Comparison of ENCODE assay signal across 11 cellular contexts in the genomic region with DNA sequence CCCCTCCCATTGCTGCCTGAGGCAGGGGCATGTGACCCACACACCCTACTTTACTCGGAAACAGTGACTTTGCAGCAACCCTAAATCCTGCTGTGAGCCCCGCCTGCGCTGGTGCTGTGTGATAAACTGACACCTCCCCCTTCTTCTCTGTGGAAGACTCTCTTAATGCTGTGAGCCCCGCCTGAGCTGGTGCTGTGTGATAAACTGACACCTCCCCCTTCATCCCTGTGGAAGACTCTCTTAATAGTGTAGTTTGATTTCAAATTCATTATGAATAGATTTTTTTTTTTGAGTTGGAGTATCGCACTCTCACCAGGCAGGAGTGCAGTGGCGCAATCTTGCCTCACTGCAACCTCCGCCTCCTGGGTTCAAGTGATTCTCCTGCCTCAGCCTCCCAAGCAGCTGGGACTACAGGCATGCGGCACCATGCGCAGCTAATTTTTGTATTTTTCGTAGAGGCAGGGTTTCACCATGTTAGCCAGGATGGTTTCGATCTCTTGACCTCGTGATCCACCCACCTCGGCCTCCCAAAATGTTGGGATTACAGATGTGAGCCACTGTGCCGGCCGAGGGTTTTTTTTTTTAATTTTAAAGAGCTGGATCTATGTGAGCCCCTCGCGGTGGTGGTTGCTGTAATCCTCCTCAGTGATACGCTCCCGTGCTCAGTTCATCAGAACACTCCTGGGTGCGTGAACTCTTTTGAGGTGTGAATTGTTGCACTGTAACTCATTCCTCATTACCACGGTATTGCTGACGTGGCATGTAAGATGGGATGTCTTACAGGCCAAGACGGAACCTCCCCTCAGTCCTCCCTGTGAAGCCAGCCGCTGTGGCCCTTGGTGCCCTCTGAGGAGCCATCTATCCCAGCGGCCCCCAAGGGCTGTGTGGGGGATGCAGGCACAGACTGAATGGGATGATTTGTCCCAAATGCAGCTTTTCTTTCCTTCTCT.
DNase-seq lines count a peak whose midpoint lies in the region; ATAC-seq and TF ChIP-seq lines count a peak whose summit lies in the region.
"Had no signal": no experiment of that assay in that cellular context is flagged by ENCODE, and none has a peak within 500 bp of the region (broad histone marks: within the 10 kb centered on the region; RNA-seq: fewer than 3 reads in every experiment).

No MANE protein-coding gene starts in this region.

- H3K9ac ChIP-seq in OCI-LY3 (ENCODE audit: low read length), result no peak overlapping the region

- no peak for TF ChIP-seq CTCF in OCI-LY3 (IDR thresholded peaks at IDR 0.05; ENCODE audit: low read depth, low read length)
- no peak for TF ChIP-seq CTCF in neutrophil (IDR thresholded peaks at IDR 0.05)
- TF ChIP-seq CTCF in GM13976 (IDR thresholded peaks at IDR 0.05; ENCODE audit: borderline replicate concordance, control extremely low read depth, extremely low read depth, insufficient read depth, missing control alignments), result no peak

- peaks cover 17% of the 10 kb centered on the region for H3K4me1 ChIP-seq in CD4-positive, alpha-beta memory T cell (ENCODE audit: insufficient read depth, low read length)
- H3K4me1 ChIP-seq in OCI-LY3 (ENCODE audit: low read length) (peaks cover 50% of the 10 kb centered on the region), neutrophil (ENCODE audit: control insufficient read depth in 1 of 2, insufficient read depth in 1 of 2, low read depth in 1 of 2, low read length in 1 of 2) (peaks cover 36 to 39% of the 10 kb centered on the region in 2 experiments)

- H3K4me1 Mint-ChIP-seq in CD4-positive, alpha-beta memory T cell, result peaks cover 37 to 69% (median 50%) of the 10 kb centered on the region in 4 donors

- H3K4me3 Mint-ChIP-seq in CD4-positive, alpha-beta memory T cell, result peak overlapping the region in 5 of 8 donors; percentile 21 to 41 (median 33)

- POLR2A ChIA-PET in CD4-positive, alpha-beta memory T cell (lab: Charles Lee; ENCODE audit: partially characterized antibody), result no interaction called here

- no peaks in the 10 kb centered on the region for H3K27me3 ChIP-seq in CD4-positive, alpha-beta memory T cell (ENCODE audit: insufficient read depth, low read length)
- H3K27me3 ChIP-seq in OCI-LY3 (ENCODE audit: low read depth, low read length) (no peaks in the 10 kb centered on the region), neutrophil (no peaks in the 10 kb centered on the region)
- H3K27me3 ChIP-seq: adrenal gland, foreskin keratinocyte had no signal

- no peak overlapping the region for H3K4me3 ChIP-seq in CD4-positive, alpha-beta memory T cell (ENCODE audit: low read length in 2 of 2)
- H3K4me3 ChIP-seq in OCI-LY3 (ENCODE audit: low read length) (no peak overlapping the region), neutrophil (ENCODE audit: low read depth in 1 of 2, low read length in 1 of 2) (peak overlapping the region; percentile 35 to 53)
- H3K4me3 ChIP-seq: adrenal gland had no signal

- in situ Hi-C loops in GM13976 (cut with MboI; ENCODE audit: low sequenced_read_pairs, unreplicated experiment), result no loop called here

- H4K20me1 ChIP-seq in OCI-LY3 (ENCODE audit: insufficient read depth, low read length), result peaks cover 32% of the 10 kb centered on the region

- no peak for ATAC-seq in GM18870 (IDR thresholded peaks at IDR 0.05; ENCODE audit: unreplicated experiment)
- ATAC-seq: foreskin keratinocyte had no signal

- H3K4me2 ChIP-seq in OCI-LY3 (ENCODE audit: low read length), result peak overlapping the region; percentile 46

- no peaks in the 10 kb centered on the region for H3K27me3 Mint-ChIP-seq in CD4-positive, alpha-beta memory T cell

- H3K27ac ChIP-seq in CD4-positive, alpha-beta memory T cell (ENCODE audit: low read depth, low read length), result no peak overlapping the region
- H3K27ac ChIP-seq in OCI-LY3 (ENCODE audit: low read length) (no peak overlapping the region), neutrophil (peak overlapping the region; percentile 66)
- H3K27ac ChIP-seq: adrenal gland, foreskin keratinocyte had no signal

- H3K9me3 ChIP-seq in CD4-positive, alpha-beta memory T cell (ENCODE audit: control insufficient read depth in 1 of 2, low read length in 2 of 2), result no peaks in the 10 kb centered on the region
- H3K9me3 ChIP-seq in OCI-LY3 (ENCODE audit: insufficient read depth, low read length) (no peaks in the 10 kb centered on the region; the same call in 1 of the 2 replicates), neutrophil (no peaks in the 10 kb centered on the region)
- H3K9me3 ChIP-seq: adrenal gland had no signal

- DNase-seq in CD4-positive, alpha-beta memory T cell, result peak in 1 of 5 donors; percentile 2
- peak; percentile 34 for DNase-seq in activated naive CD4-positive, alpha-beta T cell treated with Interleukin-2 at 50 U/mL for 16 hours
- DNase-seq in DMS 273 treated with DMSO at 0.1 percent for 48 hours (lab: John Stamatoyannopoulos, UW), result no peak
- DNase-seq in amniotic stem cell (lab: John Stamatoyannopoulos, UW), result no peak
- DNase-seq in GM13976 (ENCODE audit: low spot score), result no peak
- DNase-seq: adrenal gland; foreskin keratinocyte; NK-92 treated with Interleukin-12 subunit alpha and Interleukin-12 subunit beta, amount 100 ng/mL, for 24 hours had no signal

- H3K36me3 ChIP-seq in CD4-positive, alpha-beta memory T cell (ENCODE audit: insufficient read depth, low read length), result no peaks in the 10 kb centered on the region
- no peaks in the 10 kb centered on the region for H3K36me3 ChIP-seq in OCI-LY3 (replicated peaks; ENCODE audit: low read depth, low read length)
- no peaks in the 10 kb centered on the region for H3K36me3 ChIP-seq in neutrophil
- H3K36me3 ChIP-seq: adrenal gland had no signal

- H3K9me3 Mint-ChIP-seq in CD4-positive, alpha-beta memory T cell, result no peaks in the 10 kb centered on the region

- intact Hi-C loops in CD4-positive, alpha-beta memory T cell (cut with micrococcal nuclease), result no loop called here

- no peaks in the 10 kb centered on the region for H3K36me3 Mint-ChIP-seq in CD4-positive, alpha-beta memory T cell

- H3K27ac Mint-ChIP-seq in CD4-positive, alpha-beta memory T cell, result peak overlapping the region in 4 of 7 donors; percentile 40 to 91 (median 48)

- H3K79me2 ChIP-seq in OCI-LY3 (ENCODE audit: low read length), result peaks cover 73% of the 10 kb centered on the region

- no peak overlapping the region for H2AFZ ChIP-seq in OCI-LY3 (ENCODE audit: low read depth, low read length)

- CTCF ChIA-PET in CD4-positive, alpha-beta memory T cell (lab: Charles Lee; ENCODE audit: partially characterized antibody), result no interaction called here

Comparison
In these comparisons a context has a peak if more than half of its experiments do, and no peak if none do; other contexts are left out.
1. H3K4me3 ChIP-seq: peak in neutrophil (2 of 2); none in CD4-positive, alpha-beta memory T cell (0 of 2) and OCI-LY3 (single experiment).